2 cellular contexts compared by ENCODE assay signal in the genomic region with DNA sequence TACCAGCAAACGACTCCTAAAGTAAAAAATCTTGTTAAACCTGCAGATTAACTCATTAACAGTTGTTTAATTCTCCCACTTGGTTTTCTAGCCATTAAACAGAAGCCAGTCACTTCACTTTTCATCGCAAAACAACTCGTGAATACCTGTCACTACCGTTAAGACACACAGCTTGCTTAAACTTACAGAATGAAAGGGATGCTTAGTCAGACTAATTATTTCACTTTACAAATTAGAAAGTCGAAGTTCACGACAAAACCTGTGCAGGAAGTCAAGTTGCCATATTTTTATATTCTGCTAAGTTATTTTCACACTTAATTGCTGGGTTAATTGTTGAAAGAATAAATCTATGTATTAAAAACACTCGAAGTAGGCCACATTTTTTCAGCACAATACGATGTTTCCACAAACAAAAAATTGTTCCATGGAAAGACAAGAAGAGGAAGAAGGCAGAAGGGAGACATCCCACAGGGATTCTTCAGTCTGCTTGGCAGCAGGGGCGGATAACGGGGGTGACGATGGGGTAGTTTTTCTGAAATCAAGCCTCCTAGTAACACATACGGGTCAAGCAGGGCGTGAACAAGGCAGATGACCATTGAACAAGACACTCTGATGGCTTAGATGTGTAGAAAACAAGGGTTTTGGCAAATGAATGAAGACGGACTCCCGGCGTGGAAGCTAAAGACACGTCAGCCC.
TF ChIP-seq lines count a peak whose summit lies in the region.

No MANE protein-coding gene starts in this region.

TF ChIP-seq in SK-N-SH, 30 proteins besides CTCF, POLR2A, EP300 and RAD21:
- no peak for TF ChIP-seq NFIC (IDR thresholded peaks at IDR 0.05; ENCODE audit: borderline replicate concordance)
- 0 out of 2 replicates have a peak, but pooled peaks have one; percentile 27 for TF ChIP-seq MAX (IDR thresholded peaks at IDR 0.05; ENCODE audit: low read depth)
- TF ChIP-seq SIN3A (IDR thresholded peaks at IDR 0.05; ENCODE audit: borderline replicate concordance, low read depth, low read length): 0 out of 2 replicates have a peak, but pooled peaks have one; percentile 54
- TF ChIP-seq GATA2 (CRISPR knock-in tag; IDR thresholded peaks at IDR 0.05): no peak
- 0 out of 2 replicates have a peak, but pooled peaks have one; percentile 13 for TF ChIP-seq MXI1 (IDR thresholded peaks at IDR 0.05; ENCODE audit: low read depth, low read length)
TF ChIP-seq in SK-N-SH: peak in this region for 3.

TF ChIP-seq in endothelial cell of umbilical vein, 7 proteins besides CTCF, POLR2A, EP300 and RAD21:
- TF ChIP-seq GATA2 (IDR thresholded peaks at IDR 0.05; ENCODE audit: insufficient read depth, insufficient read length, low read depth, low read length): no peak
TF ChIP-seq in endothelial cell of umbilical vein: peak in this region for 0.
